9 cellular contexts compared by ENCODE assay signal in genomic region chr4:1356181-1356998, GRCh38. TPM values are rescaled to one million over a fixed set of nuclear protein-coding genes. Genes with fewer than 3 reads are reported as not detected.
DNase-seq lines count a peak whose midpoint lies in the region; ATAC-seq, FAIRE-seq and TF ChIP-seq lines count a peak whose summit lies in the region.
"Had no signal": no experiment of that assay in that cellular context is flagged by ENCODE, and none has a peak within 500 bp of the region (broad histone marks: within the 10 kb centered on the region; RNA-seq: fewer than 3 reads in every experiment).

No MANE protein-coding gene starts in this region.

- H3K4me3 Mint-ChIP-seq in stimulated activated memory B cell treated with anti-CD40 and anti-IgM and Interleukin-4, amounts not matched to agents 10 μg/mL and 1 μg/mL and 100 μg/mL, for 72 hours: no peak overlapping the region

- H3K9me3 Mint-ChIP-seq in stimulated activated memory B cell treated with anti-CD40 and anti-IgM and Interleukin-4, amounts not matched to agents 10 μg/mL and 1 μg/mL and 100 μg/mL, for 72 hours: no peaks in the 10 kb centered on the region

- no peaks in the 10 kb centered on the region for H3K9me3 ChIP-seq in WERI-Rb-1 (ENCODE audit: severe bottlenecking)

- H3K27me3 ChIP-seq in WERI-Rb-1 (ENCODE audit: insufficient read depth, low read depth, severe bottlenecking): no peaks in the 10 kb centered on the region

- H3K27me3 Mint-ChIP-seq in stimulated activated memory B cell treated with anti-CD40 and anti-IgM and Interleukin-4, amounts not matched to agents 10 μg/mL and 1 μg/mL and 100 μg/mL, for 72 hours: no peaks in the 10 kb centered on the region

- peaks cover 21% of the 10 kb centered on the region for H3K36me3 Mint-ChIP-seq in stimulated activated memory B cell treated with anti-CD40 and anti-IgM and Interleukin-4, amounts not matched to agents 10 μg/mL and 1 μg/mL and 100 μg/mL, for 72 hours

- FAIRE-seq in D721Med (lab: Jason Lieb, UNC): no peak
- FAIRE-seq: TTC549 had no signal

- H3K27ac Mint-ChIP-seq in stimulated activated memory B cell treated with anti-CD40 and anti-IgM and Interleukin-4, amounts not matched to agents 10 μg/mL and 1 μg/mL and 100 μg/mL, for 72 hours: no peak overlapping the region

- no peak for ATAC-seq in stimulated activated naive CD8-positive, alpha-beta T cell treated with anti-CD3 and anti-CD28 coated beads, Interleukin-15, Interleukin-2, amounts not matched to agents 100 U/mL and 50 U/mL, for 24 hours
- ATAC-seq in stimulated activated memory B cell treated with anti-CD40 and anti-IgM and Interleukin-4, amounts not matched to agents 10 μg/mL and 1 μg/mL and 100 μg/mL, for 72 hours: no peak
- no peak for ATAC-seq in GM21717 (IDR thresholded peaks at IDR 0.05; ENCODE audit: unreplicated experiment)

- DNase-seq in D721Med (ENCODE audit: insufficient read length, low spot score): peak; percentile 80
- peak; percentile 14 for DNase-seq in HPDE6-E6E7 (ENCODE audit: extremely low spot score)
- peak; percentile 81 for DNase-seq in WERI-Rb-1
- DNase-seq in dermis blood vessel endothelial cell: peak; percentile 74
- peak; percentile 68 to 74 for DNase-seq in lung microvascular endothelial cell (ENCODE audit: low read depth in 2 of 2)
- DNase-seq in stimulated activated naive CD8-positive, alpha-beta T cell treated with anti-CD3 and anti-CD28 coated beads, Interleukin-15, Interleukin-2, amounts not matched to agents 100 U/mL and 50 U/mL, for 24 hours: peak; percentile 66

- TF ChIP-seq CTCF in D721Med (IDR thresholded peaks at IDR 0.05; ENCODE audit: insufficient read depth, missing control alignments) (peak; percentile 70), WERI-Rb-1 (IDR thresholded peaks at IDR 0.05; ENCODE audit: low read depth, low read length) (peak; percentile 91)

- H3K36me3 ChIP-seq in WERI-Rb-1: peaks cover 40% of the 10 kb centered on the region

- peaks cover 12% of the 10 kb centered on the region for H3K4me1 Mint-ChIP-seq in stimulated activated memory B cell treated with anti-CD40 and anti-IgM and Interleukin-4, amounts not matched to agents 10 μg/mL and 1 μg/mL and 100 μg/mL, for 72 hours

- no peak overlapping the region for H3K27ac ChIP-seq in WERI-Rb-1

- no peak overlapping the region for H3K4me3 ChIP-seq in WERI-Rb-1 (ENCODE audit: low read depth, low read length)

RNA-seq across cellular contexts. Expression of gene UVSSA, which starts 9.4 kb away (rescaled TPM):
- total RNA-seq in dermis blood vessel endothelial cell (6.1 and 6.5 TPM in 2 replicates), lung microvascular endothelial cell (1.7 and 3.6 TPM in 2 replicates)

RNA-seq across cellular contexts. Expression of gene NKX1-1, which starts 49.9 kb away (rescaled TPM):
- total RNA-seq in dermis blood vessel endothelial cell (not detected in 2 replicates), lung microvascular endothelial cell (not detected in 2 replicates)

Comparison
In these comparisons a context has a peak if more than half of its experiments do, and no peak if none do; other contexts are left out.
1. DNase-seq: peak in every context shown above with its lines; median percentile 81 in WERI-Rb-1; 80 in D721Med; 74 in dermis blood vessel endothelial cell; 71 in lung microvascular endothelial cell; 66 in stimulated activated naive CD8-positive, alpha-beta T cell treated with anti-CD3 and anti-CD28 coated beads, Interleukin-15, Interleukin-2, amounts not matched to agents 100 U/mL and 50 U/mL, for 24 hours; 14 in HPDE6-E6E7.